In genomic region chr12:131783915-131784541, GRCh38 we compare ENCODE assay signal across 8 cellular contexts. TPM values are rescaled to one million over a fixed set of nuclear protein-coding genes. Genes with fewer than 3 reads are reported as not detected.
DNase-seq lines count a peak whose midpoint lies in the region; TF ChIP-seq lines count a peak whose summit lies in the region.

No MANE protein-coding gene starts in this region.

- intact Hi-C loops in tibial artery (cut with DNase I; ENCODE audit: low total_unique reads): no loop called here

- H3K9me3 ChIP-seq in tibial artery: no peaks in the 10 kb centered on the region

- DNase-seq in Daoy (ENCODE audit: low read depth) (peak; percentile 89), H4 (ENCODE audit: low spot score) (peak; percentile 88), OCI-M1 (lab: John Stamatoyannopoulos, UW) (peak; percentile 92), fibroblast of the aortic adventitia (ENCODE audit: low read depth) (peak; percentile 73), DMS 273 (lab: John Stamatoyannopoulos, UW; ENCODE audit: unreplicated experiment) (no peak), tibial artery (no peak)
- no peak for DNase-seq in activated CD4-positive, CD25-positive, alpha-beta regulatory T cell treated with anti-CD3 and anti-CD28 coated beads, Interleukin-2, amount 50 U/mL, for 72 hours
- no peak for DNase-seq in activated CD4-positive, alpha-beta T cell treated with anti-CD3 and anti-CD28 coated beads for 48 hours

- TF ChIP-seq CTCF in fibroblast of the aortic adventitia (IDR thresholded peaks at IDR 0.05; ENCODE audit: insufficient read depth, low read length): no peak
- TF ChIP-seq CTCF in tibial artery (IDR thresholded peaks at IDR 0.05): no peak

- no peaks in the 10 kb centered on the region for H3K27me3 ChIP-seq in tibial artery

- H3K27ac ChIP-seq in tibial artery: peak overlapping the region in 1 of 2 donors; percentile 55

- H3K36me3 ChIP-seq in tibial artery: peaks cover 45 to 65% (median 53%) of the 10 kb centered on the region in 3 donors

- H3K4me3 ChIP-seq in fibroblast of the aortic adventitia (ENCODE audit: low read depth, low read length) (peak overlapping the region; percentile 19), tibial artery (peak overlapping the region in 1 of 2 donors; percentile 2)

- H3K4me1 ChIP-seq in tibial artery: peaks cover 0 to 4% (median 0%) of the 10 kb centered on the region in 4 donors

RNA-seq across cellular contexts. Expression of gene MMP17, which starts 44.2 kb away (rescaled TPM):
- 3.1 and 11.4 TPM in 2 replicates for total RNA-seq in Daoy (2014; rRNA removed; shearing (Covaris generic))
- 5.0 and 14.1 TPM in 2 replicates for total RNA-seq in H4 (2014; rRNA removed; shearing (Covaris generic))
- 4.1 and 5.6 TPM in 2 replicates for total RNA-seq in fibroblast of the aortic adventitia (ENCODE audit: low replicate concordance)

Comparison
In these comparisons a context has a peak if more than half of its experiments do, and no peak if none do; other contexts are left out.
1. DNase-seq: peak in Daoy (single experiment), H4 (single experiment), OCI-M1 (single experiment) and fibroblast of the aortic adventitia (single experiment); none in DMS 273 (single experiment), activated CD4-positive, CD25-positive, alpha-beta regulatory T cell treated with anti-CD3 and anti-CD28 coated beads, Interleukin-2, amount 50 U/mL, for 72 hours (single experiment), tibial artery (0 of 2) and activated CD4-positive, alpha-beta T cell treated with anti-CD3 and anti-CD28 coated beads for 48 hours (single experiment).